18 cellular contexts compared by ENCODE assay signal in the genomic region with DNA sequence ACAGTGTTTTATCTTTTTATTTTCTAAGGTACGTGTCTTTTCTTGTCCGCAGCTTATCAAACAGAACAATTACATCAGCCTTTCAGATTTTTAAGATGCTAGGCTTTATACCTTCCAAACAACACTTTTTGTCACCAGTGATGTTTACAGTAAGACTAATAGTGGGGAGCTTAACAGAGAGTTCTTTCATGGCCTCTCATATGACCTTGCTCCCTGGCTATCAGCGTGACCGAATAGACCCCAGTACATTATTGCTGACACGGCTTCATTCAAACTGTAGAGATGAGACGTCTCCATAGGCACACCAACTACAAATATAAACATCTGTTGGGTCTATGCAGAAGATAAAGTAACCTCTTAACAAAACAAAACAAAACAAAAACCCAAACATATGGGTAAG.
"Had no signal": no experiment of that assay in that cellular context is flagged by ENCODE, and none has a peak within 500 bp of the region (broad histone marks: within the 10 kb centered on the region; RNA-seq: fewer than 3 reads in every experiment).

No MANE protein-coding gene starts in this region.

- H3K36me3 ChIP-seq: colonic mucosa, suprapubic skin had no signal

- H3K9me3 ChIP-seq: colonic mucosa, suprapubic skin had no signal

- DNase-seq: activated CD4-positive, alpha-beta memory T cell treated with anti-CD3 and anti-CD28 coated beads, Interleukin-2, amount 10 ng/mL, durations not matched to agents 7 days and 5 days; activated CD8-positive, alpha-beta memory T cell treated with anti-CD3 and anti-CD28 coated beads, Interleukin-2, amount 50 U/mL, for 4 hours; activated gamma-delta T cell treated with Interleukin-2 at 50 U/mL for 16 hours; activated naive CD8-positive, alpha-beta T cell treated with anti-CD3 and anti-CD28 coated beads for 36 hours; activated T-cell treated with anti-CD3 and anti-CD28 coated beads, Interleukin-2, amount 50 U/mL, for 72 hours; colonic mucosa; effector CD8-positive, alpha-beta T cell; kidney glomerular epithelial cell; natural killer cell; nucleus accumbens; stimulated activated CD4-positive, alpha-beta T cell treated with anti-CD3 and anti-CD28 coated beads, Interleukin-12 subunit alpha, Interleukin-12 subunit beta, amount 100 ng/mL, for 4 hours; stimulated activated naive CD4-positive, alpha-beta T cell treated with Interleukin-2 at 50 U/mL for 16 hours; SW 1271; T-helper 9 cell had no signal

- ATAC-seq: natural killer cell, sciatic nerve had no signal

- H3K4me3 ChIP-seq: colonic mucosa, lung, suprapubic skin had no signal

- H3K27ac ChIP-seq: colonic mucosa, suprapubic skin had no signal

- FAIRE-seq: bronchial epithelial cell had no signal

- H3K4me1 ChIP-seq: colonic mucosa, suprapubic skin had no signal

- H3K27me3 ChIP-seq: colonic mucosa, suprapubic skin had no signal
